8 cellular contexts compared by ENCODE assay signal in genomic region chr6:108782231-108783041, GRCh38.
DNase-seq lines count a peak whose midpoint lies in the region; ATAC-seq, FAIRE-seq and TF ChIP-seq lines count a peak whose summit lies in the region.

No MANE protein-coding gene starts in this region.

- CTCF ChIA-PET in Calu3 (lab: Charles Lee) (interaction anchor here (1.0 to 1.6 kb wide), 2 partner anchors 15 to 241 kb away, joined by 3 to 5 read pairs; no protein-coding TSS in a partner anchor), HepG2 (lab: Yijun Ruan, JAX; ENCODE audit: low intra/inter-chr PET ratio, low total read pairs) (interaction anchor here (0.7 to 1.7 kb wide), 2 partner anchors 68 to 240 kb away, joined by 5 to 12 read pairs; no protein-coding TSS in a partner anchor)

- peak; percentile 86 for TF ChIP-seq RAD21 in HepG2 (CRISPR knock-in tag; IDR thresholded peaks at IDR 0.05)

- peak overlapping the region; percentile 55 for H3K27ac Mint-ChIP-seq in Calu3 (ENCODE audit: unreplicated experiment)

- TF ChIP-seq EP300 in HepG2 (IDR thresholded peaks at IDR 0.05; ENCODE audit: low read depth in 2 of 2, low read length in 2 of 2) (no peak), HepG2 (CRISPR knock-in tag; IDR thresholded peaks at IDR 0.05; ENCODE audit: borderline replicate concordance) (no peak)

- H3K79me2 ChIP-seq in HepG2 (ENCODE audit: insufficient read depth, low read length): no peaks in the 10 kb centered on the region

- TF ChIP-seq CTCF in Calu3 (IDR thresholded peaks at IDR 0.05; ENCODE audit: unreplicated experiment) (peak; percentile 71), HepG2 (CRISPR knock-in tag; IDR thresholded peaks at IDR 0.05) (peak; percentile 96)

- in situ Hi-C loops in HepG2 (cut with HindIII; ENCODE audit: extremely low pct_ligation_motif_present, low pct_unique_long_range_greater_than_20kb): loop anchor here (5.0 kb wide), 1 partner anchor 220 kb away; the partner anchor contains the start of gene FOXO3

- peak overlapping the region; percentile 64 for H3K9ac ChIP-seq in HepG2 (ENCODE audit: insufficient read depth, low read depth, low read length)

- FAIRE-seq in HepG2 (lab: Jason Lieb, UNC): peak; percentile 82

- peak overlapping the region; percentile 49 to 85 (median 73) for H3K4me3 ChIP-seq in HepG2 (replicated peaks in 1 of 3; ENCODE audit: insufficient read depth in 1 of 3, low read depth in 2 of 3, low read length in 3 of 3)

- no peak for TF ChIP-seq POLR2A in HepG2 (IDR thresholded peaks at IDR 0.05; ENCODE audit: insufficient read depth in 1 of 2, low read depth in 2 of 2, low read length in 2 of 2)

- H4K20me1 ChIP-seq in HepG2 (ENCODE audit: insufficient read depth, low read length): no peaks in the 10 kb centered on the region

- H3K4me1 Mint-ChIP-seq in Calu3 (ENCODE audit: low read depth, unreplicated experiment): peaks cover 42% of the 10 kb centered on the region

- no peaks in the 10 kb centered on the region for H3K27me3 ChIP-seq in HepG2 (ENCODE audit: control insufficient read depth in 1 of 2, insufficient read depth in 2 of 2, low read length in 2 of 2)

- H3K27ac ChIP-seq in HepG2 (ENCODE audit: extremely low read length, insufficient read depth, low read length): no peak overlapping the region

- DNase-seq in Calu3: peak; percentile 90
- DNase-seq in NCI-H446 treated with DMSO at 0.1 percent for 48 hours (lab: John Stamatoyannopoulos, UW): peak; percentile 29
- peak; percentile 77 for DNase-seq in activated CD4-positive, alpha-beta T cell treated with anti-CD3 and anti-CD28 coated beads, Interleukin-2, amount 50 U/mL, for 1 hour
- peak; percentile 90 for DNase-seq in dermis blood vessel endothelial cell
- peak; percentile 40 for DNase-seq in HepG2 (ENCODE audit: low spot score)
- DNase-seq in stimulated activated CD4-positive, alpha-beta T cell treated with anti-CD3 and anti-CD28 coated beads, Interleukin-2, amount 100 ng/mL, for 24 hours: peak; percentile 81 to 82

- ATAC-seq in HG02623 (IDR thresholded peaks at IDR 0.05; ENCODE audit: unreplicated experiment): peak; percentile 67
- peak; percentile 91 for ATAC-seq in HepG2
- no peak for ATAC-seq in HG03025 (IDR thresholded peaks at IDR 0.05; ENCODE audit: low FRiP score, unreplicated experiment)

- 2% methylated on average over 21 of the region's 21 CpGs for WGBS in HepG2 (ENCODE audit: low lambda C conversion rate)

- no peaks in the 10 kb centered on the region for H3K36me3 Mint-ChIP-seq in Calu3 (ENCODE audit: insufficient read depth, unreplicated experiment)

- H3K4me3 Mint-ChIP-seq in Calu3 (ENCODE audit: low read depth, unreplicated experiment): peak overlapping the region; percentile 69

- H3K27me3 Mint-ChIP-seq in Calu3 (ENCODE audit: unreplicated experiment): no peaks in the 10 kb centered on the region

- BruUV-seq in Calu3 (replicated peaks; lab: Mats Ljungman, UMichigan): no TSS peak
- no TSS peak for BruUV-seq in HepG2 (replicated peaks; lab: Mats Ljungman, UMichigan)

- no peaks in the 10 kb centered on the region for H3K9me3 Mint-ChIP-seq in Calu3 (ENCODE audit: low read depth, unreplicated experiment)

- intact Hi-C loops in Calu3 (cut with micrococcal nuclease; ENCODE audit: unreplicated experiment) (loop anchor here (1.0 to 10.0 kb wide), 6 partner anchors 45 to 240 kb away; no protein-coding TSS in a partner anchor), HepG2 (cut with micrococcal nuclease; ENCODE audit: unreplicated experiment) (loop anchor here (1.0 to 5.0 kb wide), 5 partner anchors 55 to 290 kb away; no protein-coding TSS in a partner anchor)

- peak overlapping the region; percentile 89 for H2AFZ ChIP-seq in HepG2 (ENCODE audit: low read length)

- peaks cover 63% of the 10 kb centered on the region for H3K4me1 ChIP-seq in HepG2 (ENCODE audit: insufficient read depth, low read length)

- POLR2A ChIA-PET in HepG2 (lab: Yijun Ruan, JAX): no interaction called here

- no peaks in the 10 kb centered on the region for H3K36me3 ChIP-seq in HepG2 (replicated peaks in 1 of 2; ENCODE audit: control insufficient read depth in 1 of 2, insufficient read depth in 2 of 2, low read length in 2 of 2)

- H3K9me3 ChIP-seq in HepG2 (ENCODE audit: low read length): no peaks in the 10 kb centered on the region

- H3K4me2 ChIP-seq in HepG2 (ENCODE audit: low read depth, low read length): peak overlapping the region; percentile 84

TF ChIP-seq in HepG2, 621 proteins besides CTCF, POLR2A, EP300 and RAD21 (continues in another document):
- 0 out of 2 replicates have a peak, but pooled peaks have one; percentile 44 for TF ChIP-seq CBX5 (CRISPR knock-in tag; IDR thresholded peaks at IDR 0.05; ENCODE audit: borderline replicate concordance)
- 0 out of 2 replicates have a peak, but pooled peaks have one; percentile 20 for TF ChIP-seq KAT8 (CRISPR knock-in tag; IDR thresholded peaks at IDR 0.05)
- TF ChIP-seq IRF2 (CRISPR knock-in tag; IDR thresholded peaks at IDR 0.05): peak; percentile 45; the same call in 1 of the 2 replicates
- no peak for TF ChIP-seq ZNF160 (CRISPR knock-in tag; IDR thresholded peaks at IDR 0.05)
- no peak for TF ChIP-seq ZNF484 (CRISPR knock-in tag; IDR thresholded peaks at IDR 0.05; ENCODE audit: borderline replicate concordance, low read depth)
- TF ChIP-seq ZNF230 (CRISPR knock-in tag; IDR thresholded peaks at IDR 0.05): peak; percentile 64; the same call in 1 of the 2 replicates
- TF ChIP-seq ZNF547 (CRISPR knock-in tag; IDR thresholded peaks at IDR 0.05): 0 out of 2 replicates have a peak, but pooled peaks have one; percentile 27
- no peak for TF ChIP-seq MTERF4 (CRISPR knock-in tag; IDR thresholded peaks at IDR 0.05)
- TF ChIP-seq ISL2 (CRISPR knock-in tag; IDR thresholded peaks at IDR 0.05): 0 out of 2 replicates have a peak, but pooled peaks have one; percentile 30
- TF ChIP-seq TEAD3 (CRISPR knock-in tag; optimal IDR thresholded peaks at IDR 0.05; ENCODE audit: borderline replicate concordance): peak; percentile 35
- no peak for TF ChIP-seq U2AF1 (optimal IDR thresholded peaks at IDR 0.05; ENCODE audit: low read depth, low read length)
- TF ChIP-seq, protein P1, sequence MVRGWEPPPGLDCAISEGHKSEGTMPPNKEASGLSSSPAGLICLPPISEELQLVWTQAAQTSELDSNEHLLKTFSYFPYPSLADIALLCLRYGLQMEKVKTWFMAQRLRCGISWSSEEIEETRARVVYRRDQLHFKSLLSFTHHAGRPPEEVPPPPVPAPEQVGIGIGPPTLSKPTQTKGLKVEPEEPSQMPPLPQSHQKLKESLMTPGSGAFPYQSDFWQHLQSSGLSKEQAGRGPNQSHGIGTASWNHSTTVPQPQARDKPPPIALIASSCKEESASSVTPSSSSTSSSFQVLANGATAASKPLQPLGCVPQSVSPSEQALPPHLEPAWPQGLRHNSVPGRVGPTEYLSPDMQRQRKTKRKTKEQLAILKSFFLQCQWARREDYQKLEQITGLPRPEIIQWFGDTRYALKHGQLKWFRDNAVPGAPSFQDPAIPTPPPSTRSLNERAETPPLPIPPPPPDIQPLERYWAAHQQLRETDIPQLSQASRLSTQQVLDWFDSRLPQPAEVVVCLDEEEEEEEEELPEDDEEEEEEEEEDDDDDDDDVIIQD (CRISPR knock-in tag; IDR thresholded peaks at IDR 0.05; ENCODE audit: low read depth): 0 out of 2 replicates have a peak, but pooled peaks have one; percentile 18
- TF ChIP-seq ZMYM4 (CRISPR knock-in tag; IDR thresholded peaks at IDR 0.05): 0 out of 2 replicates have a peak, but pooled peaks have one; percentile 22
- TF ChIP-seq ARHGAP35 (CRISPR knock-in tag; IDR thresholded peaks at IDR 0.05; ENCODE audit: borderline replicate concordance): 0 out of 2 replicates have a peak, but pooled peaks have one; percentile 31
- TF ChIP-seq KLF16 (CRISPR knock-in tag; IDR thresholded peaks at IDR 0.05): peak in 1 of 2 experiments; percentile 54; a peak in 1 of 4 replicates
- TF ChIP-seq ZNF383 (CRISPR knock-in tag; IDR thresholded peaks at IDR 0.05; ENCODE audit: borderline replicate concordance): no peak
- TF ChIP-seq, protein P2, sequence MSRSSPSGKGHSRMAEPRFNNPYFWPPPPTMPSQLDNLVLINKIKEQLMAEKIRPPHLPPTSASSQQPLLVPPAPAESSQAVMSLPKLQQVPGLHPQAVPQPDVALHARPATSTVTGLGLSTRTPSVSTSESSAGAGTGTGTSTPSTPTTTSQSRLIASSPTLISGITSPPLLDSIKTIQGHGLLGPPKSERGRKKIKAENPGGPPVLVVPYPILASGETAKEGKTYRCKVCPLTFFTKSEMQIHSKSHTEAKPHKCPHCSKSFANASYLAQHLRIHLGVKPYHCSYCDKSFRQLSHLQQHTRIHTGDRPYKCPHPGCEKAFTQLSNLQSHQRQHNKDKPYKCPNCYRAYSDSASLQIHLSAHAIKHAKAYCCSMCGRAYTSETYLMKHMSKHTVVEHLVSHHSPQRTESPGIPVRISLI (CRISPR knock-in tag; IDR thresholded peaks at IDR 0.05; ENCODE audit: borderline replicate concordance): peak; percentile 20; the same call in 1 of the 2 replicates
- TF ChIP-seq, protein P3, sequence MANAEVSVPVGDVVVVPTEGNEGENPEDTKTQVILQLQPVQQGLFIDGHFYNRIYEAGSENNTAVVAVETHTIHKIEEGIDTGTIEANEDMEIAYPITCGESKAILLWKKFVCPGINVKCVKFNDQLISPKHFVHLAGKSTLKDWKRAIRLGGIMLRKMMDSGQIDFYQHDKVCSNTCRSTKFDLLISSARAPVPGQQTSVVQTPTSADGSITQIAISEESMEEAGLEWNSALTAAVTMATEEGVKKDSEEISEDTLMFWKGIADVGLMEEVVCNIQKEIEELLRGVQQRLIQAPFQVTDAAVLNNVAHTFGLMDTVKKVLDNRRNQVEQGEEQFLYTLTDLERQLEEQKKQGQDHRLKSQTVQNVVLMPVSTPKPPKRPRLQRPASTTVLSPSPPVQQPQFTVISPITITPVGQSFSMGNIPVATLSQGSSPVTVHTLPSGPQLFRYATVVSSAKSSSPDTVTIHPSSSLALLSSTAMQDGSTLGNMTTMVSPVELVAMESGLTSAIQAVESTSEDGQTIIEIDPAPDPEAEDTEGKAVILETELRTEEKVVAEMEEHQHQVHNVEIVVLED (CRISPR knock-in tag; IDR thresholded peaks at IDR 0.05; ENCODE audit: borderline replicate concordance): peak; percentile 36; the same call in 1 of the 2 replicates
- no peak for TF ChIP-seq SOX6 (IDR thresholded peaks at IDR 0.05)
- TF ChIP-seq SOX6 (CRISPR knock-in tag; IDR thresholded peaks at IDR 0.05): peak; percentile 37; the same call in 1 of the 2 replicates
- peak; percentile 50; the same call in 1 of the 2 replicates for TF ChIP-seq SAP130 (CRISPR knock-in tag; IDR thresholded peaks at IDR 0.05; ENCODE audit: low read depth)

Comparison
In these comparisons a context has a peak if more than half of its experiments do, and no peak if none do; other contexts are left out.
1. DNase-seq: peak in every context shown above with its lines; median percentile 90 in Calu3; 90 in dermis blood vessel endothelial cell; 82 in stimulated activated CD4-positive, alpha-beta T cell treated with anti-CD3 and anti-CD28 coated beads, Interleukin-2, amount 100 ng/mL, for 24 hours; 77 in activated CD4-positive, alpha-beta T cell treated with anti-CD3 and anti-CD28 coated beads, Interleukin-2, amount 50 U/mL, for 1 hour; 40 in HepG2; 29 in NCI-H446 treated with DMSO at 0.1 percent for 48 hours.